Comparison of ENCODE assay signal across 22 cellular contexts in the genomic region with DNA sequence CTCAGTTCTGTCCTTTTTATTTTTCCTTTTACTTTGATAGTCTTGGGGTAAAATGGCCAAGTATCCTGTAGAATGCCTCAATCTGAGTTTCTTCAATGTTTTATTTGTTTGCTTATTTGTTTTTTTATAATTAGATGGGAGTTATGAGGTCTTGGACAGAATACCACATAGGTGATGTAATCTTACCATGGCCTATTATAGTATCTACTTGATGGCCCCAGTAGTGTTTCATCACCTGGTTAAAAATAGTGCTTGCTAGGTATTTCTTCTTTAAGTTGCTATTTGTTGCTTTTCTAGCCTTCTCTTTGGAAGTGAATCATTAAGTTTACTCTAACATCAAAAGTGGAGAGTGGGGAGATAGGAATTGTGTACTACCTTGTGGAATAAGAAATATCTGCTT.
"Had no signal": no experiment of that assay in that cellular context is flagged by ENCODE, and none has a peak within 500 bp of the region (broad histone marks: within the 10 kb centered on the region; RNA-seq: fewer than 3 reads in every experiment).

No MANE protein-coding gene starts in this region.

- ATAC-seq: activated T-cell treated with anti-CD3 and anti-CD28 coated beads, Interleukin-2, amount 50 U/mL, for 4 hours; activated T-helper 17 cell treated with anti-CD3 and anti-CD28 coated beads, Interleukin-2, amount 50 U/mL, for 72 hours; esophagus mucosa had no signal

- DNase-seq: activated CD4-positive, alpha-beta memory T cell treated with anti-CD3 and anti-CD28 coated beads, Interleukin-2, amount 10 ng/mL, durations not matched to agents 7 days and 5 days; activated CD4-positive, alpha-beta T cell treated with anti-CD3 and anti-CD28 coated beads for 4 hours; activated CD4-positive, alpha-beta T cell treated with anti-CD3 and anti-CD28 coated beads, Interleukin-2, amount 10 ng/mL, durations not matched to agents 7 days and 5 days; activated CD4-positive, alpha-beta T cell treated with anti-CD3 and anti-CD28 coated beads, Interleukin-2, amount 50 U/mL, for 4 hours; activated CD4-positive, CD25-positive, alpha-beta regulatory T cell; activated CD4-positive, CD25-positive, alpha-beta regulatory T cell treated with anti-CD3 and anti-CD28 coated beads, Interleukin-2, amount 50 U/mL, for 72 hours; activated effector memory CD4-positive, alpha-beta T cell treated with Interleukin-2 at 50 U/mL for 16 hours; activated gamma-delta T cell treated with Interleukin-2 at 50 U/mL for 16 hours; activated naive CD4-positive, alpha-beta T cell treated with anti-CD3 and anti-CD28 coated beads, Interleukin-2, amount 50 U/mL, for 16 hours; activated naive CD4-positive, alpha-beta T cell treated with Interleukin-2 at 50 U/mL for 16 hours; activated T-cell treated with anti-CD3 and anti-CD28 coated beads, Interleukin-2, amount 50 U/mL, for 4 hours; amniotic stem cell; anterior cingulate cortex; brain microvascular endothelial cell; dorsolateral prefrontal cortex; effector memory CD4-positive, alpha-beta T cell; endodermal cell; foreskin fibroblast; head of caudate nucleus; T-helper 2 cell had no signal
